Comparison of ENCODE assay signal across 19 cellular contexts in genomic region chr13:83325454-83325853, GRCh38.
DNase-seq lines count a peak whose midpoint lies in the region; ATAC-seq and TF ChIP-seq lines count a peak whose summit lies in the region.
"Had no signal": no experiment of that assay in that cellular context is flagged by ENCODE, and none has a peak within 500 bp of the region (broad histone marks: within the 10 kb centered on the region; RNA-seq: fewer than 3 reads in every experiment).

No MANE protein-coding gene starts in this region.

- H3K27ac ChIP-seq in mesendoderm (ENCODE audit: low read depth, low read length) (no peak overlapping the region), mesenchymal stem cell (ENCODE audit: low read length, poor library complexity, severe bottlenecking) (no peak overlapping the region), gastrocnemius medialis (no peak overlapping the region)
- H3K27ac ChIP-seq: BLaER1, psoas muscle, spleen, thoracic aorta had no signal

- H2BK5ac ChIP-seq in mesendoderm (ENCODE audit: low read length) (no peak overlapping the region), mesenchymal stem cell (ENCODE audit: low read depth, low read length, poor library complexity, severe bottlenecking) (no peak overlapping the region)

- H3K27me3 ChIP-seq in mesendoderm (ENCODE audit: insufficient read depth, low read length, poor library complexity) (no peaks in the 10 kb centered on the region), mesenchymal stem cell (ENCODE audit: control insufficient read depth in 1 of 2, insufficient read depth in 1 of 2, low read length in 2 of 2) (no peaks in the 10 kb centered on the region), gastrocnemius medialis (no peaks in the 10 kb centered on the region)
- H3K27me3 ChIP-seq: BLaER1, spleen had no signal

- peak; percentile 80 for DNase-seq in EL
- peak; percentile 57 for DNase-seq in NCI-H226
- DNase-seq in dedifferentiated amniotic fluid mesenchymal stem cell (ENCODE audit: extremely low spot score): peak; percentile 69
- DNase-seq in mesendoderm: peak; percentile 25
- no peak for DNase-seq in HT-29 (ENCODE audit: low spot score)
- no peak for DNase-seq in mesenchymal stem cell
- no peak for DNase-seq in erythroblast (lab: John Stamatoyannopoulos, UW)
- DNase-seq in gastrocnemius medialis: no peak
- DNase-seq: activated CD4-positive, CD25-positive, alpha-beta regulatory T cell treated with anti-CD3 and anti-CD28 coated beads, Interleukin-2, amount 50 U/mL, for 72 hours; head of caudate nucleus; islet precursor cell; NCI-H2029 treated with DMSO at 0.1 percent for 48 hours; NCI-H510A; OCI-M1; psoas muscle; spleen had no signal

- H2BK15ac ChIP-seq in mesendoderm (replicated peaks; ENCODE audit: low read depth): no peak overlapping the region
- no peak overlapping the region for H2BK15ac ChIP-seq in mesenchymal stem cell (ENCODE audit: low read depth, poor library complexity, severe bottlenecking)

- H4K5ac ChIP-seq in mesendoderm (ENCODE audit: low read length): no peak overlapping the region

- H3K4me2 ChIP-seq in mesendoderm (ENCODE audit: low read length) (no peak overlapping the region), mesenchymal stem cell (ENCODE audit: low read length, poor library complexity, severe bottlenecking) (no peak overlapping the region)
- H3K4me2 ChIP-seq: BLaER1, GM23338 had no signal

- no peak for ATAC-seq in gastrocnemius medialis
- ATAC-seq: GM23338, psoas muscle had no signal

- TF ChIP-seq POLR2A in erythroblast (IDR thresholded peaks at IDR 0.05; ENCODE audit: low read length): no peak
- TF ChIP-seq POLR2A in gastrocnemius medialis (IDR thresholded peaks at IDR 0.05): no peak

- H3K4me1 ChIP-seq in mesendoderm (ENCODE audit: control insufficient read depth, low read depth, low read length) (no peaks in the 10 kb centered on the region), mesenchymal stem cell (ENCODE audit: control insufficient read depth, insufficient read depth, low read depth, low read length) (no peaks in the 10 kb centered on the region), gastrocnemius medialis (no peaks in the 10 kb centered on the region)
- H3K4me1 ChIP-seq: BLaER1, psoas muscle, spleen had no signal

- H3K9ac ChIP-seq in mesendoderm (ENCODE audit: low read length) (no peak overlapping the region), mesenchymal stem cell (ENCODE audit: low read length) (no peak overlapping the region)
- H3K9ac ChIP-seq: BLaER1 had no signal

- H2BK120ac ChIP-seq in mesendoderm (ENCODE audit: low read depth, low read length) (no peak overlapping the region), mesenchymal stem cell (ENCODE audit: low read depth, low read length) (no peak overlapping the region)

- intact Hi-C loops in gastrocnemius medialis (cut with DNase I; ENCODE audit: low total_unique reads): no loop called here

- no peak overlapping the region for H4K91ac ChIP-seq in mesenchymal stem cell (ENCODE audit: low read length)

- H3K18ac ChIP-seq in mesendoderm (ENCODE audit: low read length) (no peak overlapping the region), mesenchymal stem cell (ENCODE audit: low read depth in 1 of 2, low read length in 2 of 2) (no peak overlapping the region)

- no peak overlapping the region for H3K4ac ChIP-seq in mesendoderm (ENCODE audit: low read depth, low read length)
- H3K4ac ChIP-seq in mesenchymal stem cell (ENCODE audit: low read depth in 1 of 2, low read length in 2 of 2): no peak overlapping the region

- no peak overlapping the region for H2BK12ac ChIP-seq in mesenchymal stem cell (ENCODE audit: low read length in 2 of 2)

- H3K9me3 ChIP-seq in mesenchymal stem cell (ENCODE audit: control insufficient read depth, low read length): no peaks in the 10 kb centered on the region
- H3K9me3 ChIP-seq in gastrocnemius medialis: no peaks in the 10 kb centered on the region
- H3K9me3 ChIP-seq: BLaER1, psoas muscle had no signal

- no peak for TF ChIP-seq CTCF in gastrocnemius medialis (IDR thresholded peaks at IDR 0.05 in 4 of 5, conservative IDR thresholded peaks at IDR 0.05 in 1 of 5)

- H4K8ac ChIP-seq in mesendoderm (ENCODE audit: low read depth, low read length) (no peak overlapping the region), mesenchymal stem cell (ENCODE audit: low read length) (no peak overlapping the region)

- H2AK5ac ChIP-seq in mesendoderm (ENCODE audit: low read length) (no peak overlapping the region), mesenchymal stem cell (ENCODE audit: low read length, severe bottlenecking) (no peak overlapping the region)

- no peak overlapping the region for H3K14ac ChIP-seq in mesenchymal stem cell (ENCODE audit: low read length in 2 of 2)

- no peak overlapping the region for H2AFZ ChIP-seq in mesenchymal stem cell (ENCODE audit: low read depth, low read length)
- H2AFZ ChIP-seq: GM23338 had no signal

- no peaks in the 10 kb centered on the region for H3K79me1 ChIP-seq in mesendoderm (ENCODE audit: low read length)
- H3K79me1 ChIP-seq in mesenchymal stem cell (replicated peaks; ENCODE audit: low read length, poor library complexity, severe bottlenecking): no peaks in the 10 kb centered on the region

- no peak overlapping the region for H3K56ac ChIP-seq in mesendoderm (ENCODE audit: low read length)

- in situ Hi-C loops in gastrocnemius medialis (cut with MboI; ENCODE audit: low sequenced_read_pairs in 4 of 4): no loop called here

- no CpG with 5 or more reads among the region's 2 CpGs for WGBS in mesendoderm (ENCODE audit: extremely low coverage, insufficient coverage, low lambda C conversion rate)
- 40% methylated on average over 1 of the region's 2 CpGs for WGBS in mesenchymal stem cell

- no peaks in the 10 kb centered on the region for H3K79me2 ChIP-seq in mesendoderm (ENCODE audit: control insufficient read depth, insufficient read depth, low read length)

- H3K36me3 ChIP-seq in mesendoderm (ENCODE audit: control insufficient read depth, insufficient read depth, low read length): no peaks in the 10 kb centered on the region
- H3K36me3 ChIP-seq in mesenchymal stem cell (ENCODE audit: control insufficient read depth in 1 of 2, insufficient read depth in 2 of 2, low read depth in 1 of 2, low read length in 2 of 2): no peaks in the 10 kb centered on the region
- no peaks in the 10 kb centered on the region for H3K36me3 ChIP-seq in gastrocnemius medialis
- H3K36me3 ChIP-seq: BLaER1, spleen, thoracic aorta had no signal

- no peak overlapping the region for H3K23ac ChIP-seq in mesendoderm (ENCODE audit: low read length)
- no peak overlapping the region for H3K23ac ChIP-seq in mesenchymal stem cell (ENCODE audit: low read length in 2 of 2)

- H3K4me3 ChIP-seq in mesendoderm (ENCODE audit: low read length) (no peak overlapping the region), mesenchymal stem cell (ENCODE audit: insufficient read depth in 1 of 2, low read depth in 1 of 2, low read length in 2 of 2) (no peak overlapping the region), gastrocnemius medialis (no peak overlapping the region)
- H3K4me3 ChIP-seq: BLaER1, GM23338, psoas muscle, spleen, thoracic aorta had no signal

Comparison
In these comparisons a context has a peak if more than half of its experiments do, and no peak if none do; other contexts are left out.
1. DNase-seq: peak in EL (single experiment), NCI-H226 (single experiment), dedifferentiated amniotic fluid mesenchymal stem cell (single experiment) and mesendoderm (single experiment); none in HT-29 (single experiment), mesenchymal stem cell (single experiment), erythroblast (0 of 2) and gastrocnemius medialis (0 of 2).